ENCODE assay signal across 9 cellular contexts in genomic region chr19:46372901-46373572, GRCh38. TPM values are rescaled to one million over a fixed set of nuclear protein-coding genes. Genes with fewer than 3 reads are reported as not detected.
DNase-seq lines count a peak whose midpoint lies in the region; ATAC-seq and TF ChIP-seq lines count a peak whose summit lies in the region.
"Had no signal": no experiment of that assay in that cellular context is flagged by ENCODE, and none has a peak within 500 bp of the region (broad histone marks: within the 10 kb centered on the region; RNA-seq: fewer than 3 reads in every experiment).

No MANE protein-coding gene starts in this region.

- TF ChIP-seq CTCF in WERI-Rb-1 (IDR thresholded peaks at IDR 0.05; ENCODE audit: low read depth, low read length) = peak; percentile 42
- no peak for TF ChIP-seq CTCF in tibial nerve (IDR thresholded peaks at IDR 0.05)

- no peak overlapping the region for H3K4me3 ChIP-seq in WERI-Rb-1 (ENCODE audit: low read depth, low read length)
- H3K4me3 ChIP-seq in right cardiac atrium (ENCODE audit: low read length) = no peak overlapping the region
- H3K4me3 ChIP-seq in tibial nerve = no peak overlapping the region

- no peak for TF ChIP-seq EP300 in tibial nerve (IDR thresholded peaks at IDR 0.05)

- ATAC-seq in right cardiac atrium (no peak), GM21717 (IDR thresholded peaks at IDR 0.05; ENCODE audit: unreplicated experiment) (no peak), GM19328 (IDR thresholded peaks at IDR 0.05; ENCODE audit: unreplicated experiment) (no peak), GM21423 (IDR thresholded peaks at IDR 0.05; ENCODE audit: unreplicated experiment) (no peak)

- peak; percentile 18 to 50 for DNase-seq in SHP77 (lab: John Stamatoyannopoulos, UW)
- no peak for DNase-seq in SHP77 treated with DMSO at 0.1 percent for 48 hours (lab: John Stamatoyannopoulos, UW)
- DNase-seq in WERI-Rb-1 = peak; percentile 33
- DNase-seq in right cardiac atrium = peak in 1 of 3 donors; percentile 56
- DNase-seq in tibial nerve (ENCODE audit: low spot score in 2 of 2) = no peak
- DNase-seq: CD8-positive, alpha-beta memory T cell had no signal

- intact Hi-C loops in right cardiac atrium (cut with DNase I) = no loop called here

- H3K9me3 ChIP-seq in WERI-Rb-1 (ENCODE audit: severe bottlenecking) (no peaks in the 10 kb centered on the region), right cardiac atrium (ENCODE audit: control insufficient read depth, low read length) (no peaks in the 10 kb centered on the region), tibial nerve (no peaks in the 10 kb centered on the region)

- H3K4me1 ChIP-seq in right cardiac atrium (ENCODE audit: control insufficient read depth, insufficient read depth, low read length) (peaks cover 8% of the 10 kb centered on the region), tibial nerve (peaks cover 0 to 36% (median 18%) of the 10 kb centered on the region in 4 donors)

- H3K27ac ChIP-seq in WERI-Rb-1 (no peak overlapping the region), right cardiac atrium (ENCODE audit: low read length) (peak overlapping the region; percentile 63), tibial nerve (peak overlapping the region in 3 of 4 donors; percentile 26 to 70 (median 38))

- WGBS in right cardiac atrium = 65% methylated on average over 13 of the region's 13 CpGs
- whole genome bisulfite sequencing in tibial nerve, 2 donors = 67% methylated on average over 13 of the region's 13 CpGs

- H3K36me3 ChIP-seq in WERI-Rb-1 (peaks cover 69% of the 10 kb centered on the region), tibial nerve (peaks cover 0 to 48% (median 0%) of the 10 kb centered on the region in 3 donors)

- TF ChIP-seq POLR2A in tibial nerve (IDR thresholded peaks at IDR 0.05) = no peak

- H3K27me3 ChIP-seq in WERI-Rb-1 (ENCODE audit: insufficient read depth, low read depth, severe bottlenecking) (no peaks in the 10 kb centered on the region), right cardiac atrium (ENCODE audit: control insufficient read depth, insufficient read depth) (no peaks in the 10 kb centered on the region), tibial nerve (no peaks in the 10 kb centered on the region)

RNA-seq across cellular contexts. Expression of gene PPP5C, which starts 26.1 kb away (rescaled TPM):
- total RNA-seq in right cardiac atrium (10 to 100 TPM; 62.4 to 74.1 (median 64.7) TPM), tibial nerve (100 to 1,000 TPM in 1 of 4 donors, 10 to 100 TPM in 3; 70.5 to 132 (median 88.8) TPM)
- polyA plus RNA-seq in right cardiac atrium = 62.7 TPM

RNA-seq across cellular contexts. Expression of gene CCDC8, which starts 40.3 kb away (rescaled TPM):
- total RNA-seq in right cardiac atrium (10 to 100 TPM; 47.0 to 54.6 (median 49.9) TPM), tibial nerve (1 to 10 TPM; 2.8 to 7.3 (median 5.0) TPM)
- polyA plus RNA-seq in right cardiac atrium = 28.8 TPM
- total RNA-seq: CD8-positive, alpha-beta memory T cell had no signal
- polyA plus RNA-seq: CD8-positive, alpha-beta memory T cell had no signal

RNA-seq across cellular contexts. Expression of gene PNMA8C, which starts 55.7 kb away (rescaled TPM):
- total RNA-seq in right cardiac atrium = under 1 TPM; 0.23 to 0.31 (median 0.26) TPM
- polyA plus RNA-seq in right cardiac atrium = 0.05 TPM
- total RNA-seq in tibial nerve = under 1 TPM in 1 of 4 donors, not detected in 3; 0.30 TPM
- total RNA-seq: CD8-positive, alpha-beta memory T cell had no signal
- polyA plus RNA-seq: CD8-positive, alpha-beta memory T cell had no signal

Comparison
In these comparisons a context has a peak if more than half of its experiments do, and no peak if none do; other contexts are left out.
1. DNase-seq: peak in SHP77 (2 of 2) and WERI-Rb-1 (single experiment); none in SHP77 treated with DMSO at 0.1 percent for 48 hours (single experiment) and tibial nerve (0 of 2).
2. RNA of gene CCDC8, which starts 40.3 kb away (total RNA-seq): 47.0 to 54.6 TPM in right cardiac atrium; 2.8 to 7.3 TPM in tibial nerve; every median in the first group is over 4 times any median in the second.